In genomic region chr2:236517463-236518077, GRCh38 we compare ENCODE assay signal across 2 cellular contexts.
A peak's percentile ranks its signal among the peaks of the same experiment; 100 is the strongest.
TF ChIP-seq lines count a peak whose summit lies in the region.

No MANE protein-coding gene starts in this region.

TF ChIP-seq in HepG2, 621 proteins besides CTCF, POLR2A, EP300 and RAD21:
- TF ChIP-seq ZNF75D (CRISPR knock-in tag; IDR thresholded peaks at IDR 0.05; ENCODE audit: borderline replicate concordance) (no peak), CREM (IDR thresholded peaks at IDR 0.05) (no peak), CREM (CRISPR knock-in tag; IDR thresholded peaks at IDR 0.05) (no peak), DPF2 (CRISPR knock-in tag; IDR thresholded peaks at IDR 0.05; ENCODE audit: borderline replicate concordance, low read depth) (no peak), ZSCAN5A (CRISPR knock-in tag; IDR thresholded peaks at IDR 0.05; ENCODE audit: borderline replicate concordance) (no peak), MLXIP (CRISPR knock-in tag; IDR thresholded peaks at IDR 0.05; ENCODE audit: borderline replicate concordance) (no peak), ZSCAN12 (CRISPR knock-in tag; IDR thresholded peaks at IDR 0.05) (no peak), ASH2L (IDR thresholded peaks at IDR 0.05; ENCODE audit: insufficient read length, low read depth, low read length) (no peak), SP2 (CRISPR knock-in tag; IDR thresholded peaks at IDR 0.05) (no peak), THAP11 (CRISPR knock-in tag; IDR thresholded peaks at IDR 0.05) (no peak), ZNF292 (CRISPR knock-in tag; IDR thresholded peaks at IDR 0.05; ENCODE audit: borderline replicate concordance, low read depth) (no peak), SIX1 (CRISPR knock-in tag; IDR thresholded peaks at IDR 0.05; ENCODE audit: borderline replicate concordance) (no peak), ZNF574 (CRISPR knock-in tag; IDR thresholded peaks at IDR 0.05) (no peak), ARID3A (IDR thresholded peaks at IDR 0.05; ENCODE audit: low read depth, low read length) (no peak), ZNF781 (CRISPR knock-in tag; IDR thresholded peaks at IDR 0.05; ENCODE audit: borderline replicate concordance, not compliant biosample characterization) (no peak), THYN1 (CRISPR knock-in tag; IDR thresholded peaks at IDR 0.05; ENCODE audit: borderline replicate concordance, low read depth) (no peak), ZNF777 (CRISPR knock-in tag; IDR thresholded peaks at IDR 0.05) (no peak), AGO2 (optimal IDR thresholded peaks at IDR 0.05; ENCODE audit: low read depth, low read length) (no peak)
TF ChIP-seq in HepG2: peak in this region for 0.

TF ChIP-seq in endothelial cell of umbilical vein, 7 proteins besides CTCF, POLR2A, EP300 and RAD21:
- TF ChIP-seq JUN (IDR thresholded peaks at IDR 0.05; ENCODE audit: borderline replicate concordance, insufficient read depth, insufficient read length, low read depth) (peak; percentile 13), EZH2 (IDR thresholded peaks at IDR 0.05; ENCODE audit: borderline replicate concordance, low read depth, low read length, severe bottlenecking) (no peak), MAX (IDR thresholded peaks at IDR 0.05; ENCODE audit: insufficient read depth, insufficient read length) (no peak)
